6 cellular contexts compared by ENCODE assay signal in the genomic region with DNA sequence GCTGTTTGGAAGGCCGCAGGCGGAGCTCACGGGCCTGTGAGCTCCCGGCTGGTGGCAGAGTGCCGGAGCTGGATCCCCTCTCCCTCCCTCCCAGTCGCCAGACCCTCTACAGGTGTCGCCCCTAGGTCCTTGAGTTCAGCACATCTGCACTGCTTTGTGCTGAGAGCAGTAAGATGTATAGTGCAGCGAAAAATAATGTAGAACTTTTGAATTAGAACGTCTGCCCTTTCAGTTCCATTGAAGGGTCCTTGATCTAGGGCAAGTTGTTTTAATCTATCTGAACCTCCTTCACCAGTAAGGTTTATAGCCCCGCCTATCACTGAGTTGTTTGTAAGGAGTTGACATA.
DNase-seq lines count a peak whose midpoint lies in the region; ATAC-seq lines count a peak whose summit lies in the region.

No MANE protein-coding gene starts in this region.

- H3K4me1 ChIP-seq in endocrine pancreas (ENCODE audit: control insufficient read depth, insufficient read depth, low read length) = peaks cover 23% of the 10 kb centered on the region

- no peaks in the 10 kb centered on the region for H3K27me3 ChIP-seq in endocrine pancreas (ENCODE audit: control insufficient read depth, insufficient read depth, low read length)

- H3K4me3 ChIP-seq in endocrine pancreas (ENCODE audit: control insufficient read depth, insufficient read depth, low read length) = peak overlapping the region; percentile 96
- H3K4me3 ChIP-seq in skeletal muscle cell (ENCODE audit: low read depth, low read length) = peak overlapping the region; percentile 95

- DNase-seq in skeletal muscle cell (ENCODE audit: low read depth) (no peak), SW 1271 (lab: John Stamatoyannopoulos, UW) (no peak), NCI-H1105 (lab: John Stamatoyannopoulos, UW) (no peak)

- H3K9ac ChIP-seq in endocrine pancreas (ENCODE audit: control insufficient read depth, insufficient read depth, low read length) = peak overlapping the region; percentile 96

- H3K9me3 ChIP-seq in endocrine pancreas (ENCODE audit: control insufficient read depth, low read length) = no peaks in the 10 kb centered on the region

- no peaks in the 10 kb centered on the region for H3K36me3 ChIP-seq in endocrine pancreas (ENCODE audit: control insufficient read depth, insufficient read depth, low read length)

- ATAC-seq in GM21390 (IDR thresholded peaks at IDR 0.05; ENCODE audit: unreplicated experiment) (peak; percentile 62), HG03575 (IDR thresholded peaks at IDR 0.05; ENCODE audit: extremely low read depth, insufficient number of reproducible peaks, low FRiP score, unreplicated experiment) (peak; percentile 20)
